In the genomic region with DNA sequence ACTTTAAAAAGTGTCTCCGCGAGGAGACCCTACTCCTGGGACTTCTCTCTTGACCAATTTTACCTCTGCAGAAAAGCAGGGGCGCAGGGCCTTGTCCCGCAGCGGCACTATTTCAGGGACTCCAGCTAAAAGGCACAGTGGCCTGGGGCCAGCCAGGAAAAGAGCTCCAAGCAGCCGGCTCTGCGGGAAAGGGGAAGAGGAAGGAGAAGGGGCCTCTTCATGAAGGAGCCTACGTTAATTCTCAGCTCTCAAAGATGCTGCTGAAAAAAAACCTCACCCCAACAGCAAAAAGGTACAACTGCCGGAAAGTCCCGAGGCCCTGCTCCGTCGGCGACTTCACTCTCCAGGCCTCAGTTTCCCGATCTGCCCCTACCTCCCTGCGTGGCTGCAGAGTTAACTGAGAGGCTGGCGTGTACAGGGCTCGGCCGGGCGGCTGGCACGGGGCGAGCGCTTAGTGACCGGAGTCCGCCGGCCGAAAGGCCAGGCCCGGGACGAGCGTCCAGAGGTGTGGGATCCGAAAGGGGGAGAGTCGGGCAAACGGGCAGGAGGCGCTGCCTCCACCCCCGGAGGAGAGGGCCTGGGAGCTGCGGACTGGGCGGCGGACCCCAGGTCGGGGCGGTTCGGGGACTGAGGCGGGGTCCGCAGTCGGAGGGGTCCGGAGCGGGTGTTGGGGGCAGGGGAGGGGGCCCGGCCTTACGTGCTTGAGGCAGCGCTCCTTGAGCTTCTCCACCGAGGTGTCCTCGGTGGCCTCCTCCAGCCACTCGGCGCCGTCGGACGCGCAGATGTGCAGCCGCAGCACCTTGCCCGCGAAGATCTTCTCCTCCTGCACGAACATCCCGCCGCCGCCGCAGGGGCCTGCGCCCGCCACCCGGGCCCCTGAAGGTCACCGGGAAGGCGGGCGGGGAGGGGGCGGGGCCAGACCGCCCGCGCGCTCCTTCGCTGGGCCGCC, we compare ENCODE assay signal across 1 cellular context.
TF ChIP-seq lines count a peak whose summit lies in the region.

No MANE protein-coding gene starts in this region.

TF ChIP-seq in endothelial cell of umbilical vein, 7 proteins besides CTCF, POLR2A, EP300 and RAD21 (continued from another document):
- TF ChIP-seq POLR2AphosphoS5 (IDR thresholded peaks at IDR 0.05; ENCODE audit: insufficient read depth, low read depth, low read length) (no peak), JUN (IDR thresholded peaks at IDR 0.05; ENCODE audit: borderline replicate concordance, insufficient read depth, insufficient read length, low read depth) (no peak), GATA2 (IDR thresholded peaks at IDR 0.05; ENCODE audit: insufficient read depth, insufficient read length, low read depth, low read length) (no peak), FOS (IDR thresholded peaks at IDR 0.05; ENCODE audit: borderline replicate concordance, insufficient read depth, low read length) (no peak), MYC (IDR thresholded peaks at IDR 0.05; ENCODE audit: low read depth, low read length) (no peak)
- TF ChIP-seq, protein P1, sequence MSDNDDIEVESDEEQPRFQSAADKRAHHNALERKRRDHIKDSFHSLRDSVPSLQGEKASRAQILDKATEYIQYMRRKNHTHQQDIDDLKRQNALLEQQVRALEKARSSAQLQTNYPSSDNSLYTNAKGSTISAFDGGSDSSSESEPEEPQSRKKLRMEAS (IDR thresholded peaks at IDR 0.05; ENCODE audit: insufficient read depth, insufficient read length): no peak
TF ChIP-seq in endothelial cell of umbilical vein: peak in this region for 0.
